Comparison of ENCODE assay signal across 8 cellular contexts in genomic region chr3:197002701-197003454, GRCh38. TPM values are rescaled to one million over a fixed set of nuclear protein-coding genes. Genes with fewer than 3 reads are reported as not detected.
A peak's percentile ranks its signal among the peaks of the same experiment; 100 is the strongest.
DNase-seq lines count a peak whose midpoint lies in the region; ATAC-seq lines count a peak whose summit lies in the region.

No MANE protein-coding gene starts in this region.

- H3K36me3 Mint-ChIP-seq in naive thymus-derived CD8-positive, alpha-beta T cell: no peaks in the 10 kb centered on the region

- peaks cover 0 to 2% (median 0%) of the 10 kb centered on the region in 5 donors for H3K27me3 Mint-ChIP-seq in naive thymus-derived CD8-positive, alpha-beta T cell

- ATAC-seq in GM19395 (IDR thresholded peaks at IDR 0.05; ENCODE audit: unreplicated experiment) (peak; percentile 69), HG03520 (IDR thresholded peaks at IDR 0.05; ENCODE audit: unreplicated experiment) (peak; percentile 69)
- ATAC-seq in naive thymus-derived CD8-positive, alpha-beta T cell: peak; percentile 83 to 85

- H3K9me3 Mint-ChIP-seq in naive thymus-derived CD8-positive, alpha-beta T cell: no peaks in the 10 kb centered on the region

- POLR2A ChIA-PET in naive thymus-derived CD8-positive, alpha-beta T cell (lab: Charles Lee): no interaction called here

- peak overlapping the region in 1 of 10 donors; percentile 75 for H3K4me3 Mint-ChIP-seq in naive thymus-derived CD8-positive, alpha-beta T cell

- peak overlapping the region in 1 of 10 donors; percentile 59 for H3K27ac Mint-ChIP-seq in naive thymus-derived CD8-positive, alpha-beta T cell

- H3K4me1 Mint-ChIP-seq in naive thymus-derived CD8-positive, alpha-beta T cell: peaks cover 4 to 17% (median 10%) of the 10 kb centered on the region in 4 donors

- DNase-seq in COLO668 (lab: John Stamatoyannopoulos, UW; ENCODE audit: unreplicated experiment) (peak; percentile 91), NOMO-1 treated with DMSO at 0.1 percent for 48 hours (lab: John Stamatoyannopoulos, UW; ENCODE audit: unreplicated experiment) (peak; percentile 78), fibroblast of gingiva (ENCODE audit: low read depth) (peak; percentile 63)
- DNase-seq in activated T-cell treated with anti-CD3 and anti-CD28 coated beads, Interleukin-2, amount 50 U/mL, for 48 hours: peak; percentile 83 to 87
- DNase-seq in naive thymus-derived CD8-positive, alpha-beta T cell: peak; percentile 61 to 85 (median 78)
- DNase-seq in stimulated activated naive CD4-positive, alpha-beta T cell (lab: John Stamatoyannopoulos, UW): peak; percentile 56 to 81 (median 76)

RNA-seq across cellular contexts. Expression of gene MELTF, which starts 26.7 kb away (rescaled TPM):
- 1 to 10 TPM in 1 of 2 experiments, under 1 TPM in 1; 0.36 to 1.2 TPM for total RNA-seq in naive thymus-derived CD8-positive, alpha-beta T cell
- under 1 TPM in 1 of 3 donors, not detected in 2; 0.12 TPM for polyA plus RNA-seq in naive thymus-derived CD8-positive, alpha-beta T cell

RNA-seq across cellular contexts. Expression of gene PIGZ, which starts 34.2 kb away (rescaled TPM):
- total RNA-seq in naive thymus-derived CD8-positive, alpha-beta T cell: under 1 TPM; 0.13 to 0.19 TPM
- under 1 TPM in 2 of 3 donors, not detected in 1; 0.32 to 0.55 TPM for polyA plus RNA-seq in naive thymus-derived CD8-positive, alpha-beta T cell

Comparison
In these comparisons a context has a peak if more than half of its experiments do, and no peak if none do; other contexts are left out.
1. Peak in every context shown above with its lines: DNase-seq and ATAC-seq.